ENCODE assay signal across 1 cellular context in the genomic region with DNA sequence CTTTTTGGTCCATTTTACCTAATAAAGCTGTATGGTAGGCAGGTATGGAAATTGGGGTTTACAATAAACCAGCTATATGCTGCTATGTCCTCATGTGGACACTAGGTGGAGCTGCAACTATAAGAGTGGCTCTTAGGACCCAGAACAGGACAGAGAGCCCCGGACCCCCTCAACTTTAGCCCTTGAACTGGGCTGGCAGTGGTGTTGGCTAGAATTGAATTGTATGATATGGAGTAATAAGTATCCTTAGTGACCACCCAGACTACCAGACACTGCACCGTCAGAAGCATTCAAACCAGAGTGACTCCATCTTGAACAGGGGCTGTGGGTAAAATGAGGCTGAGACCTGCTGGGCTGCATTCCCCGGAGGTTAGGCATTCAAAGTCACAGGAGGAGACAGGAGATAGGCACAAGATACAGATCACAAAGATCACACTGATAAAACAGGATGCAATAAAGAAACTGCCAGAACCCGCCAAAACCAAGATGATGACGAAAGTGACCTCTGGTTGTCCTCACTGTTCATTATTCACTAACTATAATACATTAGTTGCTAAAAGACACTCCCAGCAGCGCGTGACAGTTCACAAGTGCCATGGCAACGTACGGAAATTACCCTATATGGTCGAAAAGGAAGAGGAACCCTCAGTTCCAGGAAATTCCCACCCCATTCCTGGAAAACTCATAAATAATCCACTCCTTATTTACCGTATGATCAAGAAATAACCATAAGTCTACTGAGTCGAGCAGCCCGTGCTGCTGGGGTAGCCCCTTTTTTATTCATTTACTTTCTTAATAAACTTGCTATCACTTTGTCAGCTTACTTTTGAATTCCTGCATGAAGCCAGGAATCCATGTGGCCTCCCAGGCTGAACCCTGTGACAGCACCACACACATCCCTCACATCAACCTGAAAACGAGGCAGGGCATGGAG.
TF ChIP-seq lines count a peak whose summit lies in the region.

No MANE protein-coding gene starts in this region.

TF ChIP-seq in K562, 482 proteins besides CTCF, POLR2A, EP300 and RAD21 (continued from another document):
- peak; percentile 99 for TF ChIP-seq NUFIP1 (IDR thresholded peaks at IDR 0.05; ENCODE audit: partially characterized antibody)
- peak; percentile 89 for TF ChIP-seq SOX6 (IDR thresholded peaks at IDR 0.05)
- TF ChIP-seq SREBF1 (IDR thresholded peaks at IDR 0.05; ENCODE audit: borderline replicate concordance, low read depth, low read length): peak; percentile 85; the same call in 1 of the 2 replicates
- TF ChIP-seq, protein P1, sequence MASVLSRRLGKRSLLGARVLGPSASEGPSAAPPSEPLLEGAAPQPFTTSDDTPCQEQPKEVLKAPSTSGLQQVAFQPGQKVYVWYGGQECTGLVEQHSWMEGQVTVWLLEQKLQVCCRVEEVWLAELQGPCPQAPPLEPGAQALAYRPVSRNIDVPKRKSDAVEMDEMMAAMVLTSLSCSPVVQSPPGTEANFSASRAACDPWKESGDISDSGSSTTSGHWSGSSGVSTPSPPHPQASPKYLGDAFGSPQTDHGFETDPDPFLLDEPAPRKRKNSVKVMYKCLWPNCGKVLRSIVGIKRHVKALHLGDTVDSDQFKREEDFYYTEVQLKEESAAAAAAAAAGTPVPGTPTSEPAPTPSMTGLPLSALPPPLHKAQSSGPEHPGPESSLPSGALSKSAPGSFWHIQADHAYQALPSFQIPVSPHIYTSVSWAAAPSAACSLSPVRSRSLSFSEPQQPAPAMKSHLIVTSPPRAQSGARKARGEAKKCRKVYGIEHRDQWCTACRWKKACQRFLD (CRISPR knock-in tag; IDR thresholded peaks at IDR 0.05): peak; percentile 100
- TF ChIP-seq, protein P2, sequence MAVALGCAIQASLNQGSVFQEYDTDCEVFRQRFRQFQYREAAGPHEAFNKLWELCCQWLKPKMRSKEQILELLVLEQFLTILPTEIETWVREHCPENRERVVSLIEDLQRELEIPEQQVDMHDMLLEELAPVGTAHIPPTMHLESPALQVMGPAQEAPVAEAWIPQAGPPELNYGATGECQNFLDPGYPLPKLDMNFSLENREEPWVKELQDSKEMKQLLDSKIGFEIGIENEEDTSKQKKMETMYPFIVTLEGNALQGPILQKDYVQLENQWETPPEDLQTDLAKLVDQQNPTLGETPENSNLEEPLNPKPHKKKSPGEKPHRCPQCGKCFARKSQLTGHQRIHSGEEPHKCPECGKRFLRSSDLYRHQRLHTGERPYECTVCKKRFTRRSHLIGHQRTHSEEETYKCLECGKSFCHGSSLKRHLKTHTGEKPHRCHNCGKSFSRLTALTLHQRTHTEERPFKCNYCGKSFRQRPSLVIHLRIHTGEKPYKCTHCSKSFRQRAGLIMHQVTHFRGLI (CRISPR knock-in tag; IDR thresholded peaks at IDR 0.05): peak; percentile 100
- no peak for TF ChIP-seq POLR3A (IDR thresholded peaks at IDR 0.05; ENCODE audit: borderline replicate concordance, extremely low read depth, insufficient read depth, insufficient read length)
- peak; percentile 100 for TF ChIP-seq ZNF766 (CRISPR knock-in tag; conservative IDR thresholded peaks at IDR 0.05)
- no peak for TF ChIP-seq MYBL2 (IDR thresholded peaks at IDR 0.05; ENCODE audit: low read depth)
- TF ChIP-seq MYBL2 (CRISPR knock-in tag; IDR thresholded peaks at IDR 0.05; ENCODE audit: borderline replicate concordance): no peak
- peak; percentile 99 for TF ChIP-seq HMG20A (CRISPR knock-in tag; conservative IDR thresholded peaks at IDR 0.05)
- TF ChIP-seq TSC22D4 (tag; IDR thresholded peaks at IDR 0.05): no peak
- TF ChIP-seq BRD4 (IDR thresholded peaks at IDR 0.05): peak; percentile 87; the same call in 1 of the 2 replicates
- no peak for TF ChIP-seq NCOA4 (IDR thresholded peaks at IDR 0.05; ENCODE audit: partially characterized antibody)
- no peak for TF ChIP-seq HNRNPLL (IDR thresholded peaks at IDR 0.05; ENCODE audit: low read depth, low read length, poor library complexity, severe bottlenecking)
- peak; percentile 100 for TF ChIP-seq ZNF444 (CRISPR knock-in tag; IDR thresholded peaks at IDR 0.05)
- TF ChIP-seq, protein P3, sequence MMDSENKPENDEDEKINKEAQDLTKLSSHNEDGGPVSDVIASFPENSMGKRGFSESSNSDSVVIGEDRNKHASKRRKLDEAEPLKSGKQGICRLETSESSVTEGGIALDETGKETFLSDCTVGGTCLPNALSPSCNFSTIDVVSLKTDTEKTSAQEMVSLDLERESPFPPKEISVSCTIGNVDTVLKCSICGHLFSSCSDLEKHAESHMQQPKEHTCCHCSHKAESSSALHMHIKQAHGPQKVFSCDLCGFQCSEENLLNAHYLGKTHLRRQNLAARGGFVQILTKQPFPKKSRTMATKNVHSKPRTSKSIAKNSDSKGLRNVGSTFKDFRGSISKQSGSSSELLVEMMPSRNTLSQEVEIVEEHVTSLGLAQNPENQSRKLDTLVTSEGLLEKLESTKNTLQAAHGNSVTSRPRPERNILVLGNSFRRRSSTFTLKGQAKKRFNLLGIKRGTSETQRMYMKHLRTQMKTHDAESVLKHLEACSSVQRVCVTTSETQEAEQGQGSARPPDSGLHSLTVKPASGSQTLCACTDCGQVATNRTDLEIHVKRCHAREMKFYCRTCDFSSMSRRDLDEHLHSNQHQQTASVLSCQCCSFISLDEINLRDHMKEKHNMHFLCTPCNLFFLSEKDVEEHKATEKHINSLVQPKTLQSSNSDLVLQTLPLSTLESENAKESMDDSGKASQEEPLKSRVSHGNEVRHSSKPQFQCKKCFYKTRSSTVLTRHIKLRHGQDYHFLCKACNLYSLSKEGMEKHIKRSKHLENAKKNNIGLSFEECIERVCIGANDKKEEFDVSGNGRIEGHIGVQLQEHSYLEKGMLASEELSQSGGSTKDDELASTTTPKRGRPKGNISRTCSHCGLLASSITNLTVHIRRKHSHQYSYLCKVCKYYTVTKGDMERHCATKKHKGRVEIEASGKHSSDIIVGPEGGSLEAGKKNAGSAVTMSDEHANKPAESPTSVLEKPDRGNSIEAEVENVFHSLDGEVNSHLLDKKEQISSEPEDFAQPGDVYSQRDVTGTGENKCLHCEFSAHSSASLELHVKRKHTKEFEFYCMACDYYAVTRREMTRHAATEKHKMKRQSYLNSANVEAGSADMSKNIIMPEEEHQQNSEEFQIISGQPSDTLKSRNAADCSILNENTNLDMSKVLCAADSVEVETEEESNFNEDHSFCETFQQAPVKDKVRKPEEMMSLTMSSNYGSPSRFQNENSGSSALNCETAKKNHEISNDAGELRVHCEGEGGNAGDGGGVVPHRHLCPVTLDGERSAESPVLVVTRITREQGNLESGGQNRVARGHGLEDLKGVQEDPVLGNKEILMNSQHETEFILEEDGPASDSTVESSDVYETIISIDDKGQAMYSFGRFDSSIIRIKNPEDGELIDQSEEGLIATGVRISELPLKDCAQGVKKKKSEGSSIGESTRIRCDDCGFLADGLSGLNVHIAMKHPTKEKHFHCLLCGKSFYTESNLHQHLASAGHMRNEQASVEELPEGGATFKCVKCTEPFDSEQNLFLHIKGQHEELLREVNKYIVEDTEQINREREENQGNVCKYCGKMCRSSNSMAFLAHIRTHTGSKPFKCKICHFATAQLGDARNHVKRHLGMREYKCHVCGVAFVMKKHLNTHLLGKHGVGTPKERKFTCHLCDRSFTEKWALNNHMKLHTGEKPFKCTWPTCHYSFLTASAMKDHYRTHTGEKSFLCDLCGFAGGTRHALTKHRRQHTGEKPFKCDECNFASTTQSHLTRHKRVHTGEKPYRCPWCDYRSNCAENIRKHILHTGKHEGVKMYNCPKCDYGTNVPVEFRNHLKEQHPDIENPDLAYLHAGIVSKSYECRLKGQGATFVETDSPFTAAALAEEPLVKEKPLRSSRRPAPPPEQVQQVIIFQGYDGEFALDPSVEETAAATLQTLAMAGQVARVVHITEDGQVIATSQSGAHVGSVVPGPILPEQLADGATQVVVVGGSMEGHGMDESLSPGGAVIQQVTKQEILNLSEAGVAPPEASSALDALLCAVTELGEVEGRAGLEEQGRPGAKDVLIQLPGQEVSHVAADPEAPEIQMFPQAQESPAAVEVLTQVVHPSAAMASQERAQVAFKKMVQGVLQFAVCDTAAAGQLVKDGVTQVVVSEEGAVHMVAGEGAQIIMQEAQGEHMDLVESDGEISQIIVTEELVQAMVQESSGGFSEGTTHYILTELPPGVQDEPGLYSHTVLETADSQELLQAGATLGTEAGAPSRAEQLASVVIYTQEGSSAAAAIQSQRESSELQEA (IDR thresholded peaks at IDR 0.05; ENCODE audit: low read depth): no peak
- TF ChIP-seq BRD9 (IDR thresholded peaks at IDR 0.05; ENCODE audit: low read depth, partially characterized antibody): peak; percentile 99
